Comparison of ENCODE assay signal across 1 cellular context in the genomic region with DNA sequence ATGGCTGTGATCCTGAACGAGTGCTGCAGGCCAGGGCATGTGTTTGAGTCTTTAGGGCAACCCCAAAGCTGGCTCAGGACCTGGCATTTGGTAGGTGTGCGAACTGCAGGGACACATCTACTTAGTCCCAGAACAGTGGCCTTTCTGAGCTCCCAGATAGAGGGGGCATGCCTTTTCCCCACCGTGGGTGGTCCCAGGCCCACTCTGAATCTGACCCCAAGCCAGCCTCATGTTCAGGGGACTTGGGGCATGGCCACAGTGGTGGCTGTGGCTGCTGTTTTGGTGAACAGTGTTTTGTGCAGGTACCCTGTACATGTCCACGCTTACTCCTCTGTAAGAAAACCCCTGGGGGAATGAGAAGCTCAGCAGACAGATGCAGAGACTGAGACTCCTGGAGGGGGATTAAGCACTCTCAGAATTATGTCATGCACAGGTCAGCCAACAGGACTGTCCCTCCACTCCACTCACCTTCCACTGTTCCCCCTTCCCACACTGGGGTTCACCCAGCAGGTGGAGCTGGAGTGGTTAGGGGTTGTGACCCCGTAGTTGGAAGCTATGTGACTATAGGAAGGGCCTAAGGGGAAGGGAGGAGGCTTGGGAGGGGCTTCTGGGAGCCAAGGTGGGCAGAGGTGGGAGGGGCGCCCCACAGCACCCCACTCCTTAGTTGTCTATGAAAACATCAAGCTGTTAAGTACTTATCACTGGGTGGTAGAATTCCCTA.
TF ChIP-seq lines count a peak whose summit lies in the region.

No MANE protein-coding gene starts in this region.

TF ChIP-seq in GM23338, 12 proteins besides CTCF, POLR2A, EP300 and RAD21 (continued from another document):
- TF ChIP-seq, protein P1, sequence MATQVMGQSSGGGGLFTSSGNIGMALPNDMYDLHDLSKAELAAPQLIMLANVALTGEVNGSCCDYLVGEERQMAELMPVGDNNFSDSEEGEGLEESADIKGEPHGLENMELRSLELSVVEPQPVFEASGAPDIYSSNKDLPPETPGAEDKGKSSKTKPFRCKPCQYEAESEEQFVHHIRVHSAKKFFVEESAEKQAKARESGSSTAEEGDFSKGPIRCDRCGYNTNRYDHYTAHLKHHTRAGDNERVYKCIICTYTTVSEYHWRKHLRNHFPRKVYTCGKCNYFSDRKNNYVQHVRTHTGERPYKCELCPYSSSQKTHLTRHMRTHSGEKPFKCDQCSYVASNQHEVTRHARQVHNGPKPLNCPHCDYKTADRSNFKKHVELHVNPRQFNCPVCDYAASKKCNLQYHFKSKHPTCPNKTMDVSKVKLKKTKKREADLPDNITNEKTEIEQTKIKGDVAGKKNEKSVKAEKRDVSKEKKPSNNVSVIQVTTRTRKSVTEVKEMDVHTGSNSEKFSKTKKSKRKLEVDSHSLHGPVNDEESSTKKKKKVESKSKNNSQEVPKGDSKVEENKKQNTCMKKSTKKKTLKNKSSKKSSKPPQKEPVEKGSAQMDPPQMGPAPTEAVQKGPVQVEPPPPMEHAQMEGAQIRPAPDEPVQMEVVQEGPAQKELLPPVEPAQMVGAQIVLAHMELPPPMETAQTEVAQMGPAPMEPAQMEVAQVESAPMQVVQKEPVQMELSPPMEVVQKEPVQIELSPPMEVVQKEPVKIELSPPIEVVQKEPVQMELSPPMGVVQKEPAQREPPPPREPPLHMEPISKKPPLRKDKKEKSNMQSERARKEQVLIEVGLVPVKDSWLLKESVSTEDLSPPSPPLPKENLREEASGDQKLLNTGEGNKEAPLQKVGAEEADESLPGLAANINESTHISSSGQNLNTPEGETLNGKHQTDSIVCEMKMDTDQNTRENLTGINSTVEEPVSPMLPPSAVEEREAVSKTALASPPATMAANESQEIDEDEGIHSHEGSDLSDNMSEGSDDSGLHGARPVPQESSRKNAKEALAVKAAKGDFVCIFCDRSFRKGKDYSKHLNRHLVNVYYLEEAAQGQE (IDR thresholded peaks at IDR 0.05; ENCODE audit: unreplicated experiment), result no peak
- TF ChIP-seq EZH2 (IDR thresholded peaks at IDR 0.05; ENCODE audit: low read depth, unreplicated experiment) (no peak), EZH2phosphoT487 (IDR thresholded peaks at IDR 0.05; ENCODE audit: unreplicated experiment) (no peak)
- TF ChIP-seq, protein P2, sequence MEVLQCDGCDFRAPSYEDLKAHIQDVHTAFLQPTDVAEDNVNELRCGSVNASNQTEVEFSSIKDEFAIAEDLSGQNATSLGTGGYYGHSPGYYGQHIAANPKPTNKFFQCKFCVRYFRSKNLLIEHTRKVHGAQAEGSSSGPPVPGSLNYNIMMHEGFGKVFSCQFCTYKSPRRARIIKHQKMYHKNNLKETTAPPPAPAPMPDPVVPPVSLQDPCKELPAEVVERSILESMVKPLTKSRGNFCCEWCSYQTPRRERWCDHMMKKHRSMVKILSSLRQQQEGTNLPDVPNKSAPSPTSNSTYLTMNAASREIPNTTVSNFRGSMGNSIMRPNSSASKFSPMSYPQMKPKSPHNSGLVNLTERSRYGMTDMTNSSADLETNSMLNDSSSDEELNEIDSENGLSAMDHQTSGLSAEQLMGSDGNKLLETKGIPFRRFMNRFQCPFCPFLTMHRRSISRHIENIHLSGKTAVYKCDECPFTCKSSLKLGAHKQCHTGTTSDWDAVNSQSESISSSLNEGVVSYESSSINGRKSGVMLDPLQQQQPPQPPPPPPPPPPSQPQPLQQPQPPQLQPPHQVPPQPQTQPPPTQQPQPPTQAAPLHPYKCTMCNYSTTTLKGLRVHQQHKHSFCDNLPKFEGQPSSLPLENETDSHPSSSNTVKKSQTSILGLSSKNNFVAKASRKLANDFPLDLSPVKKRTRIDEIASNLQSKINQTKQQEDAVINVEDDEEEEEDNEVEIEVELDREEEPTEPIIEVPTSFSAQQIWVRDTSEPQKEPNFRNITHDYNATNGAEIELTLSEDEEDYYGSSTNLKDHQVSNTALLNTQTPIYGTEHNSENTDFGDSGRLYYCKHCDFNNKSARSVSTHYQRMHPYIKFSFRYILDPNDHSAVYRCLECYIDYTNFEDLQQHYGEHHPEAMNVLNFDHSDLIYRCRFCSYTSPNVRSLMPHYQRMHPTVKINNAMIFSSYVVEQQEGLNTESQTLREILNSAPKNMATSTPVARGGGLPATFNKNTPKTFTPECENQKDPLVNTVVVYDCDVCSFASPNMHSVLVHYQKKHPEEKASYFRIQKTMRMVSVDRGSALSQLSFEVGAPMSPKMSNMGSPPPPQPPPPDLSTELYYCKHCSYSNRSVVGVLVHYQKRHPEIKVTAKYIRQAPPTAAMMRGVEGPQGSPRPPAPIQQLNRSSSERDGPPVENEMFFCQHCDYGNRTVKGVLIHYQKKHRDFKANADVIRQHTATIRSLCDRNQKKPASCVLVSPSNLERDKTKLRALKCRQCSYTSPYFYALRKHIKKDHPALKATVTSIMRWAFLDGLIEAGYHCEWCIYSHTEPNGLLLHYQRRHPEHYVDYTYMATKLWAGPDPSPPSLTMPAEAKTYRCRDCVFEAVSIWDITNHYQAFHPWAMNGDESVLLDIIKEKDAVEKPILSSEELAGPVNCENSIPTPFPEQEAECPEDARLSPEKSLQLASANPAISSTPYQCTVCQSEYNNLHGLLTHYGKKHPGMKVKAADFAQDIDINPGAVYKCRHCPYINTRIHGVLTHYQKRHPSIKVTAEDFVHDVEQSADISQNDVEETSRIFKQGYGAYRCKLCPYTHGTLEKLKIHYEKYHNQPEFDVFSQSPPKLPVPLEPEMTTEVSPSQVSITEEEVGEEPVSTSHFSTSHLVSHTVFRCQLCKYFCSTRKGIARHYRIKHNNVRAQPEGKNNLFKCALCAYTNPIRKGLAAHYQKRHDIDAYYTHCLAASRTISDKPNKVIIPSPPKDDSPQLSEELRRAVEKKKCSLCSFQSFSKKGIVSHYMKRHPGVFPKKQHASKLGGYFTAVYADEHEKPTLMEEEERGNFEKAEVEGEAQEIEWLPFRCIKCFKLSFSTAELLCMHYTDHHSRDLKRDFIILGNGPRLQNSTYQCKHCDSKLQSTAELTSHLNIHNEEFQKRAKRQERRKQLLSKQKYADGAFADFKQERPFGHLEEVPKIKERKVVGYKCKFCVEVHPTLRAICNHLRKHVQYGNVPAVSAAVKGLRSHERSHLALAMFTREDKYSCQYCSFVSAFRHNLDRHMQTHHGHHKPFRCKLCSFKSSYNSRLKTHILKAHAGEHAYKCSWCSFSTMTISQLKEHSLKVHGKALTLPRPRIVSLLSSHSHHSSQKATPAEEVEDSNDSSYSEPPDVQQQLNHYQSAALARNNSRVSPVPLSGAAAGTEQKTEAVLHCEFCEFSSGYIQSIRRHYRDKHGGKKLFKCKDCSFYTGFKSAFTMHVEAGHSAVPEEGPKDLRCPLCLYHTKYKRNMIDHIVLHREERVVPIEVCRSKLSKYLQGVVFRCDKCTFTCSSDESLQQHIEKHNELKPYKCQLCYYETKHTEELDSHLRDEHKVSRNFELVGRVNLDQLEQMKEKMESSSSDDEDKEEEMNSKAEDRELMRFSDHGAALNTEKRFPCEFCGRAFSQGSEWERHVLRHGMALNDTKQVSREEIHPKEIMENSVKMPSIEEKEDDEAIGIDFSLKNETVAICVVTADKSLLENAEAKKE (CRISPR knock-in tag; IDR thresholded peaks at IDR 0.05), result no peak
